In genomic region chr4:99856166-99856565, GRCh38 we compare ENCODE assay signal across 10 cellular contexts. TPM values are rescaled to one million over a fixed set of nuclear protein-coding genes. Genes with fewer than 3 reads are reported as not detected.
A peak's percentile ranks its signal among the peaks of the same experiment; 100 is the strongest.
DNase-seq lines count a peak whose midpoint lies in the region; ATAC-seq, FAIRE-seq and TF ChIP-seq lines count a peak whose summit lies in the region.
"Had no signal": no experiment of that assay in that cellular context is flagged by ENCODE, and none has a peak within 500 bp of the region (broad histone marks: within the 10 kb centered on the region; RNA-seq: fewer than 3 reads in every experiment).

No MANE protein-coding gene starts in this region.

- H3K9me3 ChIP-seq in neutrophil (no peaks in the 10 kb centered on the region), endodermal cell (ENCODE audit: control insufficient read depth, low read length) (no peaks in the 10 kb centered on the region)

- no peaks in the 10 kb centered on the region for H3K27me3 ChIP-seq in neutrophil
- no peaks in the 10 kb centered on the region for H3K27me3 ChIP-seq in endodermal cell (ENCODE audit: control insufficient read depth, insufficient read depth, low read length, poor library complexity, severe bottlenecking)

- 80 to 100% methylated on average over 1 of the region's 1 CpG for WGBS in endodermal cell (ENCODE audit: insufficient coverage in 1 of 2, insufficient read length in 1 of 2), 2 experiments

- H3K4me3 Mint-ChIP-seq in endodermal cell = no peak overlapping the region
- H3K4me3 Mint-ChIP-seq: nephron had no signal

- TF ChIP-seq POLR2A in GM12892 (IDR thresholded peaks at IDR 0.05; ENCODE audit: low read depth, low read length) = 0 out of 2 replicates have a peak, but pooled peaks have one; percentile 12

- FAIRE-seq in GM12892 (lab: Jason Lieb, UNC) (no peak), D721Med (lab: Jason Lieb, UNC) (no peak)

- TF ChIP-seq CTCF in choroid plexus epithelial cell (conservative IDR thresholded peaks at IDR 0.05; ENCODE audit: low read depth, low read length) (no peak), neutrophil (IDR thresholded peaks at IDR 0.05) (no peak), D721Med (IDR thresholded peaks at IDR 0.05; ENCODE audit: insufficient read depth, missing control alignments) (no peak), endodermal cell (conservative IDR thresholded peaks at IDR 0.05) (no peak)

- no peak overlapping the region for H3K27ac Mint-ChIP-seq in endodermal cell
- H3K27ac Mint-ChIP-seq: nephron had no signal

- H3K36me3 ChIP-seq in neutrophil (peaks cover 29% of the 10 kb centered on the region), endodermal cell (ENCODE audit: control insufficient read depth, insufficient read depth, low read length) (no peaks in the 10 kb centered on the region)

- no peaks in the 10 kb centered on the region for H3K9me3 Mint-ChIP-seq in endodermal cell
- H3K9me3 Mint-ChIP-seq: nephron had no signal

- H3K9ac ChIP-seq in endodermal cell (ENCODE audit: extremely low read depth, low read length, poor library complexity, severe bottlenecking) = no peak overlapping the region

- H3K4me1 Mint-ChIP-seq in endodermal cell = no peaks in the 10 kb centered on the region
- H3K4me1 Mint-ChIP-seq: nephron had no signal

- ATAC-seq in GM21515 (IDR thresholded peaks at IDR 0.05; ENCODE audit: unreplicated experiment) (no peak), GM21447 (IDR thresholded peaks at IDR 0.05; ENCODE audit: unreplicated experiment) (no peak)

- H3K4me3 ChIP-seq in choroid plexus epithelial cell (ENCODE audit: low read depth, low read length) (no peak overlapping the region), neutrophil (ENCODE audit: low read depth in 1 of 2, low read length in 1 of 2) (peak overlapping the region; percentile 57 to 58), endodermal cell (ENCODE audit: low read length) (no peak overlapping the region)

- H3K27ac ChIP-seq in neutrophil (peak overlapping the region; percentile 91), endodermal cell (ENCODE audit: low read depth, low read length) (no peak overlapping the region)

- no peaks in the 10 kb centered on the region for H3K36me3 Mint-ChIP-seq in endodermal cell (ENCODE audit: low read depth)

- DNase-seq in GM12892 (ENCODE audit: insufficient read length) (no peak), NOMO-1 treated with DMSO at 0.1 percent for 48 hours (lab: John Stamatoyannopoulos, UW; ENCODE audit: unreplicated experiment) (peak; percentile 90), choroid plexus epithelial cell (ENCODE audit: low read depth) (peak; percentile 56), D721Med (ENCODE audit: insufficient read length, low spot score) (no peak), endodermal cell (no peak)
- DNase-seq: NCI-H146 had no signal

- peaks cover 73 to 81% of the 10 kb centered on the region in 2 experiments for H3K4me1 ChIP-seq in neutrophil (ENCODE audit: control insufficient read depth in 1 of 2, insufficient read depth in 1 of 2, low read depth in 1 of 2, low read length in 1 of 2)
- H3K4me1 ChIP-seq in endodermal cell (ENCODE audit: control insufficient read depth, insufficient read depth, low read length) = no peaks in the 10 kb centered on the region

- H3K27me3 Mint-ChIP-seq in endodermal cell (ENCODE audit: insufficient read depth) = peaks cover 3% of the 10 kb centered on the region

RNA-seq across cellular contexts. Expression of gene LAMTOR3, which starts 38.1 kb away (rescaled TPM):
- polyA plus RNA-seq in GM12892 (2012; ENCODE audit: missing spikeins) = 40.5 TPM
- 10 to 100 TPM; 31.6 to 33.0 TPM for total RNA-seq in endodermal cell
- 67.0 TPM for polyA plus RNA-seq in endodermal cell (2013, experiment 1 of 2)
- polyA plus RNA-seq in endodermal cell (2013, experiment 2 of 2) = 64.1 TPM

RNA-seq across cellular contexts. Expression of gene DAPP1, which starts 39.5 kb away (rescaled TPM):
- polyA plus RNA-seq in GM12892 (2012; ENCODE audit: missing spikeins) = 40.2 TPM
- not detected for total RNA-seq in endodermal cell
- polyA plus RNA-seq in endodermal cell (2013, experiment 1 of 2) = not detected
- polyA plus RNA-seq in endodermal cell (2013, experiment 2 of 2) = not detected

Comparison
In these comparisons a context has a peak if more than half of its experiments do, and no peak if none do; other contexts are left out.
1. DNase-seq: peak in NOMO-1 treated with DMSO at 0.1 percent for 48 hours (single experiment) and choroid plexus epithelial cell (single experiment); none in GM12892 (single experiment), D721Med (single experiment) and endodermal cell (single experiment).
2. H3K4me3 ChIP-seq: peak in neutrophil (2 of 2); none in choroid plexus epithelial cell (single experiment) and endodermal cell (single experiment).